Comparison of ENCODE assay signal across 8 cellular contexts in the genomic region with DNA sequence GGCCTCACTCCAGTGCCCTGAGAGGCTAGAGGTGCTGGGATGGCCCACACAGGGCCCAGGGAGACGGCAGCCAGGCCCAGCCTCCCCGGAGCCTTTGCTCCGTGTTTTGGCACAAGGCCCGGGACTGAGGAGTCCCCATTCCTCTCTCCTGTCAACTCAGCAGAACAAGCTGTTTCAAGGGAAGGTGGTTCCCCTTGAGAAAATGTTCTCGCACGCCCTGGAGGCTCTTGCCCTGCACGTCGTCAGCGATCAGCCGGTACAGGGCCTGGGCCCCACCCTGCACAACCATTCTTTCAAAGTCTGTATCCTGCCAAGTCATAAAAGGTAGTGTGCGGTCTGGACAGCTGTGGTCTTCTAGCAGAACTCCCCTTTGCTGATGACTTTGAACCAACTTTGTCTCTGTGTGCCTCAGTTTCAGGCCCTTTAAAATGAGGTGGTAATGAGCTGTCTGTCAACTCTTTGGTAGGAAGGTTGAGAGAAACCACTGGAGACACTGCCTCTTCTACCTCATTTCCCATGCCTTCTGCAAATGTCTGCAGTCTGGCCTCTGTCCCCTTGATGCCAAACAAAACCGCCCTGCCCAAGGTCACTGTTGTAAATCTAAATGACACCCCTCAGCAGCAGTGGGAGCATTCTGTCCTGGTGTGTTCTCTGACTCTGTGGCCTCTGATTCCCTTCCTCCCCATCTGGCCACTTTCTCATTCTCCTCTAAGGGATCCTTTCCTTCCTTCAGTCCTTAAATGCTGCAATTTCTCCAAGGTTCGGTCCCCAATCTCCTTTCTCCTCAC.
DNase-seq lines count a peak whose midpoint lies in the region; ATAC-seq and TF ChIP-seq lines count a peak whose summit lies in the region.

No MANE protein-coding gene starts in this region.

- H3K4me2 ChIP-seq in smooth muscle cell = no peak overlapping the region

- no peaks in the 10 kb centered on the region for H3K9me3 ChIP-seq in smooth muscle cell (replicated peaks; ENCODE audit: low read depth)

- H3K36me3 Mint-ChIP-seq in activated CD4-positive, alpha-beta memory T cell treated with anti-CD3 and anti-CD28 coated beads for 36 hours = no peaks in the 10 kb centered on the region

- peak; percentile 76 for DNase-seq in activated CD4-positive, alpha-beta memory T cell treated with anti-CD3 and anti-CD28 coated beads for 36 hours
- DNase-seq in Right ventricle myocardium superior (peak; percentile 76), smooth muscle cell (lab: John Stamatoyannopoulos, UW; ENCODE audit: unreplicated experiment) (no peak), SIG-M5 (lab: John Stamatoyannopoulos, UW) (no peak), NCI-H446 treated with DMSO at 0.1 percent for 48 hours (lab: John Stamatoyannopoulos, UW) (no peak)

- peak; percentile 92 for ATAC-seq in GM19043 (IDR thresholded peaks at IDR 0.05; ENCODE audit: low read depth, unreplicated experiment)
- ATAC-seq in HG02981 (IDR thresholded peaks at IDR 0.05; ENCODE audit: unreplicated experiment) = peak; percentile 94
- peak; percentile 86 for ATAC-seq in Right ventricle myocardium superior (ENCODE audit: poor library complexity)
- no peak for ATAC-seq in HG03025 (IDR thresholded peaks at IDR 0.05; ENCODE audit: low FRiP score, unreplicated experiment)

- H3K9me3 Mint-ChIP-seq in activated CD4-positive, alpha-beta memory T cell treated with anti-CD3 and anti-CD28 coated beads for 36 hours = no peaks in the 10 kb centered on the region

- no peaks in the 10 kb centered on the region for H4K20me1 ChIP-seq in smooth muscle cell (ENCODE audit: low read depth)

- H3K27ac ChIP-seq in smooth muscle cell (ENCODE audit: low read depth) = peak overlapping the region; percentile 41

- CTCF ChIA-PET in activated CD4-positive, alpha-beta memory T cell treated with anti-CD3 and anti-CD28 coated beads for 36 hours (lab: Charles Lee) = no interaction called here

- POLR2A ChIA-PET in activated CD4-positive, alpha-beta memory T cell treated with anti-CD3 and anti-CD28 coated beads for 36 hours (lab: Charles Lee) = interaction anchor here (0.9 kb wide), 1 partner anchor 137 kb away, joined by 3 read pairs; no protein-coding TSS in a partner anchor

- peaks cover 18% of the 10 kb centered on the region for H3K4me1 Mint-ChIP-seq in activated CD4-positive, alpha-beta memory T cell treated with anti-CD3 and anti-CD28 coated beads for 36 hours (ENCODE audit: low read depth)

- H3K27me3 Mint-ChIP-seq in activated CD4-positive, alpha-beta memory T cell treated with anti-CD3 and anti-CD28 coated beads for 36 hours = no peaks in the 10 kb centered on the region

- no peak overlapping the region for H3K9ac ChIP-seq in smooth muscle cell (ENCODE audit: low read depth)

- H2AFZ ChIP-seq in smooth muscle cell (ENCODE audit: low read depth) = no peak overlapping the region

- H3K4me1 ChIP-seq in smooth muscle cell (ENCODE audit: low read depth) = no peaks in the 10 kb centered on the region

- no peaks in the 10 kb centered on the region for H3K27me3 ChIP-seq in smooth muscle cell (ENCODE audit: low read depth)

- TF ChIP-seq CTCF in smooth muscle cell (IDR thresholded peaks at IDR 0.05; ENCODE audit: borderline replicate concordance, insufficient read depth, poor library complexity, severe bottlenecking) = no peak

- H3K36me3 ChIP-seq in smooth muscle cell (ENCODE audit: low read depth) = no peaks in the 10 kb centered on the region

- H3F3A ChIP-seq in smooth muscle cell (ENCODE audit: low read depth) = no peaks in the 10 kb centered on the region

- no peak overlapping the region for H3K4me3 Mint-ChIP-seq in activated CD4-positive, alpha-beta memory T cell treated with anti-CD3 and anti-CD28 coated beads for 36 hours

- no peaks in the 10 kb centered on the region for H3K79me2 ChIP-seq in smooth muscle cell (ENCODE audit: low read depth)

- H3K27ac Mint-ChIP-seq in activated CD4-positive, alpha-beta memory T cell treated with anti-CD3 and anti-CD28 coated beads for 36 hours = peak overlapping the region; percentile 31

- WGBS in smooth muscle cell (ENCODE audit: low lambda C conversion rate) = 54% methylated on average over 13 of the region's 13 CpGs

- intact Hi-C loops in activated CD4-positive, alpha-beta memory T cell treated with anti-CD3 and anti-CD28 coated beads for 36 hours (cut with micrococcal nuclease) = loop anchor here (1.0 kb wide), 1 partner anchor 19 kb away; no protein-coding TSS in a partner anchor
- intact Hi-C loops in Right ventricle myocardium superior (cut with DNase I) = no loop called here

- no peak overlapping the region for H3K4me3 ChIP-seq in smooth muscle cell

Comparison
In these comparisons a context has a peak if more than half of its experiments do, and no peak if none do; other contexts are left out.
1. DNase-seq: peak in activated CD4-positive, alpha-beta memory T cell treated with anti-CD3 and anti-CD28 coated beads for 36 hours (single experiment) and Right ventricle myocardium superior (single experiment); none in smooth muscle cell (single experiment), SIG-M5 (single experiment) and NCI-H446 treated with DMSO at 0.1 percent for 48 hours (single experiment).